Comparison of ENCODE assay signal across 12 cellular contexts in genomic region chr4:55359397-55359916, GRCh38. TPM values are rescaled to one million over a fixed set of nuclear protein-coding genes. Genes with fewer than 3 reads are reported as not detected.
A peak's percentile ranks its signal among the peaks of the same experiment; 100 is the strongest.
DNase-seq lines count a peak whose midpoint lies in the region; ATAC-seq and TF ChIP-seq lines count a peak whose summit lies in the region.
"Had no signal": no experiment of that assay in that cellular context is flagged by ENCODE, and none has a peak within 500 bp of the region (broad histone marks: within the 10 kb centered on the region; RNA-seq: fewer than 3 reads in every experiment).

No MANE protein-coding gene starts in this region.

- peaks cover 0 to 35% (median 20%) of the 10 kb centered on the region in 4 donors for H3K4me1 ChIP-seq in stomach

- H3K9me3 ChIP-seq in stomach, result no peaks in the 10 kb centered on the region

- H3K4me3 ChIP-seq in astrocyte of the spinal cord (ENCODE audit: low read depth, low read length), result no peak overlapping the region
- H3K4me3 ChIP-seq in stomach, result no peak overlapping the region
- H3K4me3 ChIP-seq: lung had no signal

- H3K27ac ChIP-seq in stomach, result peak overlapping the region in 4 of 5 donors; percentile 50 to 82 (median 71)
- H3K27ac ChIP-seq: C4-2B had no signal

- in situ Hi-C loops in astrocyte of the spinal cord (cut with HindIII; ENCODE audit: low sequenced_read_pairs), result no loop called here

- WGBS in stomach, 5 donors, result 63 to 87% (median 80%) methylated on average over 8 of the region's 8 CpGs

- TF ChIP-seq CTCF in astrocyte of the spinal cord (IDR thresholded peaks at IDR 0.05; ENCODE audit: low read depth, low read length) (no peak), stomach (IDR thresholded peaks at IDR 0.05) (no peak)

- no peak for TF ChIP-seq POLR2A in stomach (IDR thresholded peaks at IDR 0.05)

- intact Hi-C loops in left cardiac atrium (cut with DNase I) (no loop called here), stomach (cut with DNase I; ENCODE audit: low total_unique reads) (no loop called here)

- peak; percentile 70 to 76 for ATAC-seq in left cardiac atrium
- no peak for ATAC-seq in GM19463 (IDR thresholded peaks at IDR 0.05; ENCODE audit: unreplicated experiment)
- no peak for ATAC-seq in HG02678 (IDR thresholded peaks at IDR 0.05; ENCODE audit: unreplicated experiment)

- peak; percentile 13 for TF ChIP-seq EP300 in stomach (IDR thresholded peaks at IDR 0.05)

- DNase-seq in EH (ENCODE audit: low read depth) (peak; percentile 65), astrocyte of the spinal cord (ENCODE audit: low read depth, low spot score) (peak; percentile 13), left cardiac atrium (no peak), stomach (no peak), Kasumi-1 (lab: John Stamatoyannopoulos, UW) (no peak), EL (no peak)
- DNase-seq: activated T-cell treated with anti-CD3 and anti-CD28 coated beads, Interleukin-2, amount 50 U/mL, for 1 hour; H9 had no signal

- no peaks in the 10 kb centered on the region for H3K27me3 ChIP-seq in stomach

- peaks cover 0 to 8% (median 6%) of the 10 kb centered on the region in 4 donors for H3K36me3 ChIP-seq in stomach

RNA-seq across cellular contexts. Expression of gene SRD5A3, which starts 13.4 kb away (rescaled TPM):
- total RNA-seq in left cardiac atrium (10 to 100 TPM; 10.9 to 13.5 TPM), stomach (10 to 100 TPM in 1 of 5 donors, 1 to 10 TPM in 3, not detected in 1; 1.8 to 11.2 (median 9.3) TPM)
- polyA plus RNA-seq in stomach, result 10 to 100 TPM in 1 of 3 donors, 1 to 10 TPM in 2; 6.5 to 13.0 (median 8.1) TPM

RNA-seq across cellular contexts. Expression of gene TMEM165, which starts 36.3 kb away (rescaled TPM):
- total RNA-seq in left cardiac atrium, result 100 to 1,000 TPM in 1 of 2 donors, 10 to 100 TPM in 1; 54.6 to 101 TPM
- 100 to 1,000 TPM in 4 of 5 donors, 10 to 100 TPM in 1; 21.6 to 365 (median 206) TPM for total RNA-seq in stomach
- 10 to 100 TPM; 23.2 to 48.0 (median 27.8) TPM for polyA plus RNA-seq in stomach

Comparison
In these comparisons a context has a peak if more than half of its experiments do, and no peak if none do; other contexts are left out.
1. DNase-seq: peak in EH (single experiment) and astrocyte of the spinal cord (single experiment); none in left cardiac atrium (single experiment), stomach (single experiment), Kasumi-1 (0 of 2) and EL (single experiment).
2. ATAC-seq: peak in left cardiac atrium (2 of 2); none in GM19463 (single experiment) and HG02678 (single experiment).